In the genomic region with DNA sequence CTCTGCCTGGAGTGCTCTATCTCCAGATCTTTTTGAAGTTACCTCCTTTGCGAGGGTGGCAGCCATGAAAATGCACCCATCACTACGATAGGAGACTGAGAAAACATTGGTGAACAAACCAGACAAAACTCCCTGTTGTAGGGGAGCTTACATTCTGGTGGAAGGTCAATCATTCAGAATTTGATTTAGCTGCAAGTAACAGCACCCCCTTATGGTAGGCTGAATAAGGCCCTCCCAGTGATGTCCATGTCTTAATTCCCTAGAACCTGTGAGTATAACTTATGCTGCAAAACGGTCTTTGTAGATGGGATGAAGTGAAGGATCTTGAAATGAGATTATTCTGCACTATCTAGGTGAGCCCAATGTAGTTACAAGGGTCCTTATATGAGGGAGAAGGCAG, we compare ENCODE assay signal across 8 cellular contexts. TPM values are rescaled to one million over a fixed set of nuclear protein-coding genes. Genes with fewer than 3 reads are reported as not detected.
A peak's percentile ranks its signal among the peaks of the same experiment; 100 is the strongest.
DNase-seq lines count a peak whose midpoint lies in the region; ATAC-seq and TF ChIP-seq lines count a peak whose summit lies in the region.

No MANE protein-coding gene starts in this region.

- H3K27ac ChIP-seq in substantia nigra (ENCODE audit: low read depth, low read length, poor library complexity, severe bottlenecking) = no peak overlapping the region

- peak; percentile 48 for ATAC-seq in GM19452 (IDR thresholded peaks at IDR 0.05; ENCODE audit: unreplicated experiment)

- no peaks in the 10 kb centered on the region for H3K9me3 ChIP-seq in MG63

- TF ChIP-seq CTCF in retinal pigment epithelial cell (conservative IDR thresholded peaks at IDR 0.05; ENCODE audit: low read depth, low read length) = peak; percentile 72

- DNase-seq in COLO668 (lab: John Stamatoyannopoulos, UW; ENCODE audit: unreplicated experiment) = peak; percentile 12
- peak; percentile 26 for DNase-seq in NCI-H1092 treated with DMSO at 0.1 percent for 48 hours (lab: John Stamatoyannopoulos, UW)
- DNase-seq in dermis blood vessel endothelial cell = peak; percentile 45
- no peak for DNase-seq in retinal pigment epithelial cell (ENCODE audit: low read depth)
- no peak for DNase-seq in activated naive CD4-positive, alpha-beta T cell treated with Interleukin-2 at 50 U/mL for 16 hours
- no peak for DNase-seq in MG63
- no peak for DNase-seq in substantia nigra (lab: John Stamatoyannopoulos, UW)

- H3K36me3 ChIP-seq in MG63 = no peaks in the 10 kb centered on the region

- H3K27me3 ChIP-seq in MG63 = no peaks in the 10 kb centered on the region

- H3K4me3 ChIP-seq in retinal pigment epithelial cell (ENCODE audit: low read length) (no peak overlapping the region), MG63 (no peak overlapping the region)

RNA-seq across cellular contexts. Expression of gene TEC, which starts 5.6 kb away (rescaled TPM):
- 1.7 and 1.9 TPM in 2 replicates for total RNA-seq in dermis blood vessel endothelial cell
- total RNA-seq in MG63 (2014; rRNA removed; shearing (Covaris generic); ENCODE audit: low replicate concordance) = 0.86 and 0.99 TPM in 2 replicates

Comparison
In these comparisons a context has a peak if more than half of its experiments do, and no peak if none do; other contexts are left out.
1. DNase-seq: peak in COLO668 (single experiment), NCI-H1092 treated with DMSO at 0.1 percent for 48 hours (single experiment) and dermis blood vessel endothelial cell (single experiment); none in retinal pigment epithelial cell (single experiment), activated naive CD4-positive, alpha-beta T cell treated with Interleukin-2 at 50 U/mL for 16 hours (single experiment), MG63 (single experiment) and substantia nigra (0 of 49).